8 cellular contexts compared by ENCODE assay signal in the genomic region with DNA sequence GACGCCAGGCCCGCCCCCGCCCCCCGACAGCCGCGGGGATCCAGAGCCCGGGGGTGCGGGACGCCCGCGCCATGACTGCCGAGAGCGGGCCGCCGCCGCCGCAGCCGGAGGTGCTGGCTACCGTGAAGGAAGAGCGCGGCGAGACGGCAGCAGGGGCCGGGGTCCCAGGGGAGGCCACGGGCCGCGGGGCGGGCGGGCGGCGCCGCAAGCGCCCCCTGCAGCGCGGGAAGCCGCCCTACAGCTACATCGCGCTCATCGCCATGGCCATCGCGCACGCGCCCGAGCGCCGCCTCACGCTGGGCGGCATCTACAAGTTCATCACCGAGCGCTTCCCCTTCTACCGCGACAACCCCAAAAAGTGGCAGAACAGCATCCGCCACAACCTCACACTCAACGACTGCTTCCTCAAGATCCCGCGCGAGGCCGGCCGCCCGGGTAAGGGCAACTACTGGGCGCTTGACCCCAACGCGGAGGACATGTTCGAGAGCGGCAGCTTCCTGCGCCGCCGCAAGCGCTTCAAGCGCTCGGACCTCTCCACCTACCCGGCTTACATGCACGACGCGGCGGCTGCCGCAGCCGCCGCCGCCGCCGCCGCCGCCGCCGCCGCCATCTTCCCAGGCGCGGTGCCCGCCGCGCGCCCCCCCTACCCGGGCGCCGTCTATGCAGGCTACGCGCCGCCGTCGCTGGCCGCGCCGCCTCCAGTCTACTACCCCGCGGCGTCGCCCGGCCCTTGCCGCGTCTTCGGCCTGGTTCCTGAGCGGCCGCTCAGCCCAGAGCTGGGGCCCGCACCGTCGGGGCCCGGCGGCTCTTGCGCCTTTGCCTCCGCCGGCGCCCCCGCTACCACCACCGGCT. TPM values are rescaled to one million over a fixed set of nuclear protein-coding genes. Genes with fewer than 3 reads are reported as not detected.
DNase-seq lines count a peak whose midpoint lies in the region; ATAC-seq, FAIRE-seq and TF ChIP-seq lines count a peak whose summit lies in the region.

No MANE protein-coding gene starts in this region.

- peaks cover 93% of the 10 kb centered on the region for H3K27me3 ChIP-seq in iPS-15b (ENCODE audit: control insufficient read depth, insufficient read depth, low read length)

- no peak overlapping the region for H3K9ac ChIP-seq in iPS-15b (ENCODE audit: low read depth, low read length)

- DNase-seq in NCI-H526 treated with DMSO at 0.1 percent for 48 hours (lab: John Stamatoyannopoulos, UW) (peak; percentile 70), GM12891 (ENCODE audit: insufficient read length, low spot score) (no peak)
- peak; percentile 28 for DNase-seq in activated T-helper 9 cell treated with anti-CD3 and anti-CD28 coated beads, Interleukin-2, amount 50 U/mL, for 16 hours (ENCODE audit: low read depth)
- DNase-seq in stimulated activated CD4-positive, alpha-beta T cell treated with anti-CD3 and anti-CD28 coated beads, Interleukin-4, amount 100 ng/mL, for 24 hours: peak; percentile 56

- H3K4me1 ChIP-seq in iPS-15b (ENCODE audit: control insufficient read depth, insufficient read depth, low read length): peaks cover 2% of the 10 kb centered on the region

- H3K4me3 ChIP-seq in iPS-15b (ENCODE audit: low read depth, low read length): peak overlapping the region; percentile 45

- no peaks in the 10 kb centered on the region for H3K9me3 ChIP-seq in iPS-15b (ENCODE audit: control insufficient read depth, insufficient read depth, low read length)

- peak; percentile 16 for TF ChIP-seq CTCF in GM12873 (IDR thresholded peaks at IDR 0.05; ENCODE audit: insufficient read depth, low read depth, low read length, missing control alignments)

- no peak for TF ChIP-seq POLR2A in GM12891 (IDR thresholded peaks at IDR 0.05; ENCODE audit: low read depth, low read length)

- H3K36me3 ChIP-seq in iPS-15b (ENCODE audit: control insufficient read depth, insufficient read depth, low read length): no peaks in the 10 kb centered on the region

- FAIRE-seq in GM12891 (lab: Jason Lieb, UNC): no peak

- ATAC-seq in GM21390 (IDR thresholded peaks at IDR 0.05; ENCODE audit: unreplicated experiment) (no peak), HG02870 (IDR thresholded peaks at IDR 0.05; ENCODE audit: unreplicated experiment) (no peak)

TF ChIP-seq in GM12891, 5 proteins besides CTCF, POLR2A, EP300 and RAD21:
- no peak for TF ChIP-seq POU2F2 (IDR thresholded peaks at IDR 0.05; ENCODE audit: low read depth, low read length)
- TF ChIP-seq PAX5 (IDR thresholded peaks at IDR 0.05; ENCODE audit: insufficient read depth, low read length, severe bottlenecking): no peak
- TF ChIP-seq POLR2AphosphoS5 (IDR thresholded peaks at IDR 0.05; ENCODE audit: low read depth, low read length): no peak
- no peak for TF ChIP-seq TAF1 (IDR thresholded peaks at IDR 0.05; ENCODE audit: low read depth, low read length)
- TF ChIP-seq SPI1 (IDR thresholded peaks at IDR 0.05; ENCODE audit: low read depth, low read length): no peak

RNA-seq across cellular contexts. Expression of gene FOXE1, which starts 1.0 kb away (rescaled TPM):
- not detected for polyA plus RNA-seq in GM12891 (2012; ENCODE audit: low read depth, missing spikeins)
